9 cellular contexts compared by ENCODE assay signal in the genomic region with DNA sequence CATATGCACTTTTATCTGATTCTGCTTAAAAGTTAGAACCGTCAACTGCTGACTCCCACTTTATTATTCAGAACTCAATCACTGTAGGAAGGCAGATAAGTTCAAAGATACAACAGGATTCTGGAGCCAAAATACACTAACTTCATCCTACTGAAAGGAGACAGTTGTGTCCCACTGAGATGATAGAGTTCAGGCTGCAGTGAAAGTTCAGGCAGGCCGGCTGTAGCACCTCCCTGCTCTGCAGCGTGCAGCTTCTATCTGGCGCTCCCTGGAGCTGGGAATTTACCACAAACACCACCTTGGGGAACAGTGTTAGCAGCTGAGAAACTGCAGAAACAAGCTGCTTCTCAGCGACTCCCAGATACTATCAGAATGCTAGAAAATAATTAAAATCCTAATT. TPM values are rescaled to one million over a fixed set of nuclear protein-coding genes. Genes with fewer than 3 reads are reported as not detected.
A peak's percentile ranks its signal among the peaks of the same experiment; 100 is the strongest.
DNase-seq lines count a peak whose midpoint lies in the region; ATAC-seq and TF ChIP-seq lines count a peak whose summit lies in the region.
"Had no signal": no experiment of that assay in that cellular context is flagged by ENCODE, and none has a peak within 500 bp of the region (broad histone marks: within the 10 kb centered on the region; RNA-seq: fewer than 3 reads in every experiment).

No MANE protein-coding gene starts in this region.

- TF ChIP-seq CTCF in HEK293 (tag by site-specific recombination; IDR thresholded peaks at IDR 0.05) = no peak
- TF ChIP-seq CTCF in left lung (IDR thresholded peaks at IDR 0.05) = no peak
- TF ChIP-seq CTCF in CD4-positive, alpha-beta T cell (IDR thresholded peaks at IDR 0.05) = no peak

- no peaks in the 10 kb centered on the region for H3K9me3 ChIP-seq in HEK293 (ENCODE audit: control insufficient read depth, insufficient read depth, low read depth, low read length)
- no peaks in the 10 kb centered on the region for H3K9me3 ChIP-seq in left lung
- no peaks in the 10 kb centered on the region for H3K9me3 ChIP-seq in CD4-positive, alpha-beta T cell (ENCODE audit: control insufficient read depth, low read length)

- POLR2A ChIA-PET in HEK293 (lab: Yijun Ruan, JAX) = interaction anchor here (0.5 kb wide), 1 partner anchor 117 kb away, joined by 5 read pairs; no protein-coding TSS in a partner anchor
- POLR2A ChIA-PET in CD4-positive, alpha-beta T cell (lab: Charles Lee) = no interaction called here

- H3K27me3 Mint-ChIP-seq in CD4-positive, alpha-beta T cell = no peaks in the 10 kb centered on the region

- DNase-seq in ACHN (peak; percentile 4), cerebellar cortex (ENCODE audit: low spot score) (peak; percentile 20), left lung (no peak), AG08395 (ENCODE audit: low spot score) (no peak)
- no peak for DNase-seq in CD4-positive, alpha-beta T cell
- no peak for DNase-seq in activated CD8-positive, alpha-beta memory T cell treated with anti-CD3 and anti-CD28 coated beads, Interleukin-2, amount 50 U/mL, for 48 hours
- DNase-seq: NCI-H226 had no signal

- H3K4me1 ChIP-seq in HEK293 (ENCODE audit: control insufficient read depth, insufficient read depth, low read length) = peaks cover 5% of the 10 kb centered on the region
- H3K4me1 ChIP-seq in left lung = no peaks in the 10 kb centered on the region

- no peaks in the 10 kb centered on the region for H3K36me3 Mint-ChIP-seq in CD4-positive, alpha-beta T cell (ENCODE audit: low read depth)

- H3K4me3 ChIP-seq in HEK293 (ENCODE audit: low read depth, low read length) = no peak overlapping the region
- H3K4me3 ChIP-seq in left lung = no peak overlapping the region

- H3K27ac Mint-ChIP-seq in CD4-positive, alpha-beta T cell = no peak overlapping the region

- H3K27ac ChIP-seq in HEK293 (ENCODE audit: extremely low read depth, low read depth, low read length) (no peak overlapping the region), left lung (no peak overlapping the region)
- no peak overlapping the region for H3K27ac ChIP-seq in CD4-positive, alpha-beta T cell (ENCODE audit: low read depth, low read length)

- H3K9me3 Mint-ChIP-seq in CD4-positive, alpha-beta T cell = no peaks in the 10 kb centered on the region

- no peaks in the 10 kb centered on the region for H3K27me3 ChIP-seq in left lung
- H3K27me3 ChIP-seq in CD4-positive, alpha-beta T cell (ENCODE audit: control insufficient read depth, insufficient read depth, low read length) = no peaks in the 10 kb centered on the region

- H3K36me3 ChIP-seq in HEK293 (ENCODE audit: control insufficient read depth in 2 of 2, insufficient read depth in 1 of 2, low read length in 2 of 2) (no peaks in the 10 kb centered on the region), left lung (no peaks in the 10 kb centered on the region)

- no peak overlapping the region for H3K4me3 Mint-ChIP-seq in CD4-positive, alpha-beta T cell

- no peaks in the 10 kb centered on the region for H3K4me1 Mint-ChIP-seq in CD4-positive, alpha-beta T cell (ENCODE audit: low read depth)

- intact Hi-C loops in left lung (cut with DNase I) = no loop called here
- intact Hi-C loops in CD4-positive, alpha-beta T cell (cut with DNase I, micrococcal nuclease) = no loop called here

- ATAC-seq in left lung = peak; percentile 33
- no peak for ATAC-seq in GM18873 (IDR thresholded peaks at IDR 0.05; ENCODE audit: low FRiP score, unreplicated experiment)
- ATAC-seq in CD4-positive, alpha-beta T cell (ENCODE audit: poor library complexity) = no peak

- CTCF ChIA-PET in HEK293 (lab: Yijun Ruan, JAX) = interaction anchor here (0.6 to 1.7 kb wide), 6 partner anchors 11 to 362 kb away, joined by 3 to 4 read pairs (median 3); no protein-coding TSS in a partner anchor
- CTCF ChIA-PET in CD4-positive, alpha-beta T cell (lab: Charles Lee) = no interaction called here

- in situ Hi-C loops in ACHN (cut with HindIII; ENCODE audit: low pct_ligation_motif_present, low pct_unique_long_range_greater_than_20kb, low sequenced_read_pairs) = no loop called here

TF ChIP-seq in HEK293, 187 proteins besides CTCF, POLR2A, EP300 and RAD21 (continues in another document):
- TF ChIP-seq ZNF10 (tag by site-specific recombination; IDR thresholded peaks at IDR 0.05) (peak; percentile 77), ZFP69B (tag by site-specific recombination; IDR thresholded peaks at IDR 0.05) (no peak), ZEB2 (tag by site-specific recombination; IDR thresholded peaks at IDR 0.05) (no peak), ZNF529 (tag by site-specific recombination; IDR thresholded peaks at IDR 0.05; ENCODE audit: insufficient replicate concordance) (no peak), ZFP3 (tag by site-specific recombination; IDR thresholded peaks at IDR 0.05; ENCODE audit: low read depth) (no peak), ZNF792 (tag by site-specific recombination; IDR thresholded peaks at IDR 0.05) (no peak), ZNF660 (tag by site-specific recombination; IDR thresholded peaks at IDR 0.05) (no peak), ZNF292 (tag by site-specific recombination; IDR thresholded peaks at IDR 0.05; ENCODE audit: borderline replicate concordance, low read depth) (no peak), KLF1 (tag by site-specific recombination; IDR thresholded peaks at IDR 0.05) (no peak), ZIC2 (tag by site-specific recombination; IDR thresholded peaks at IDR 0.05) (peak; percentile 41), ZNF214 (tag by site-specific recombination; IDR thresholded peaks at IDR 0.05; ENCODE audit: borderline replicate concordance) (no peak), ZNF658 (tag by site-specific recombination; IDR thresholded peaks at IDR 0.05) (no peak)
- TF ChIP-seq, protein P1, sequence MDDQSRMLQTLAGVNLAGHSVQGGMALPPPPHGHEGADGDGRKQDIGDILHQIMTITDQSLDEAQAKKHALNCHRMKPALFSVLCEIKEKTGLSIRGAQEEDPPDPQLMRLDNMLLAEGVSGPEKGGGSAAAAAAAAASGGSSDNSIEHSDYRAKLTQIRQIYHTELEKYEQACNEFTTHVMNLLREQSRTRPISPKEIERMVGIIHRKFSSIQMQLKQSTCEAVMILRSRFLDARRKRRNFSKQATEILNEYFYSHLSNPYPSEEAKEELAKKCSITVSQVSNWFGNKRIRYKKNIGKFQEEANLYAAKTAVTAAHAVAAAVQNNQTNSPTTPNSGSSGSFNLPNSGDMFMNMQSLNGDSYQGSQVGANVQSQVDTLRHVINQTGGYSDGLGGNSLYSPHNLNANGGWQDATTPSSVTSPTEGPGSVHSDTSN (CRISPR knock-in tag; IDR thresholded peaks at IDR 0.05) = no peak
- TF ChIP-seq, protein P2, sequence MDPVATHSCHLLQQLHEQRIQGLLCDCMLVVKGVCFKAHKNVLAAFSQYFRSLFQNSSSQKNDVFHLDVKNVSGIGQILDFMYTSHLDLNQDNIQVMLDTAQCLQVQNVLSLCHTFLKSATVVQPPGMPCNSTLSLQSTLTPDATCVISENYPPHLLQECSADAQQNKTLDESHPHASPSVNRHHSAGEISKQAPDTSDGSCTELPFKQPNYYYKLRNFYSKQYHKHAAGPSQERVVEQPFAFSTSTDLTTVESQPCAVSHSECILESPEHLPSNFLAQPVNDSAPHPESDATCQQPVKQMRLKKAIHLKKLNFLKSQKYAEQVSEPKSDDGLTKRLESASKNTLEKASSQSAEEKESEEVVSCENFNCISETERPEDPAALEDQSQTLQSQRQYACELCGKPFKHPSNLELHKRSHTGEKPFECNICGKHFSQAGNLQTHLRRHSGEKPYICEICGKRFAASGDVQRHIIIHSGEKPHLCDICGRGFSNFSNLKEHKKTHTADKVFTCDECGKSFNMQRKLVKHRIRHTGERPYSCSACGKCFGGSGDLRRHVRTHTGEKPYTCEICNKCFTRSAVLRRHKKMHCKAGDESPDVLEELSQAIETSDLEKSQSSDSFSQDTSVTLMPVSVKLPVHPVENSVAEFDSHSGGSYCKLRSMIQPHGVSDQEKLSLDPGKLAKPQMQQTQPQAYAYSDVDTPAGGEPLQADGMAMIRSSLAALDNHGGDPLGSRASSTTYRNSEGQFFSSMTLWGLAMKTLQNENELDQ (tag by site-specific recombination; IDR thresholded peaks at IDR 0.05; ENCODE audit: low read depth) = no peak
- TF ChIP-seq, protein P3, sequence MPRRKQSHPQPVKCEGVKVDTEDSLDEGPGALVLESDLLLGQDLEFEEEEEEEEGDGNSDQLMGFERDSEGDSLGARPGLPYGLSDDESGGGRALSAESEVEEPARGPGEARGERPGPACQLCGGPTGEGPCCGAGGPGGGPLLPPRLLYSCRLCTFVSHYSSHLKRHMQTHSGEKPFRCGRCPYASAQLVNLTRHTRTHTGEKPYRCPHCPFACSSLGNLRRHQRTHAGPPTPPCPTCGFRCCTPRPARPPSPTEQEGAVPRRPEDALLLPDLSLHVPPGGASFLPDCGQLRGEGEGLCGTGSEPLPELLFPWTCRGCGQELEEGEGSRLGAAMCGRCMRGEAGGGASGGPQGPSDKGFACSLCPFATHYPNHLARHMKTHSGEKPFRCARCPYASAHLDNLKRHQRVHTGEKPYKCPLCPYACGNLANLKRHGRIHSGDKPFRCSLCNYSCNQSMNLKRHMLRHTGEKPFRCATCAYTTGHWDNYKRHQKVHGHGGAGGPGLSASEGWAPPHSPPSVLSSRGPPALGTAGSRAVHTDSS (tag by site-specific recombination; IDR thresholded peaks at IDR 0.05) = no peak
- TF ChIP-seq, protein P4, sequence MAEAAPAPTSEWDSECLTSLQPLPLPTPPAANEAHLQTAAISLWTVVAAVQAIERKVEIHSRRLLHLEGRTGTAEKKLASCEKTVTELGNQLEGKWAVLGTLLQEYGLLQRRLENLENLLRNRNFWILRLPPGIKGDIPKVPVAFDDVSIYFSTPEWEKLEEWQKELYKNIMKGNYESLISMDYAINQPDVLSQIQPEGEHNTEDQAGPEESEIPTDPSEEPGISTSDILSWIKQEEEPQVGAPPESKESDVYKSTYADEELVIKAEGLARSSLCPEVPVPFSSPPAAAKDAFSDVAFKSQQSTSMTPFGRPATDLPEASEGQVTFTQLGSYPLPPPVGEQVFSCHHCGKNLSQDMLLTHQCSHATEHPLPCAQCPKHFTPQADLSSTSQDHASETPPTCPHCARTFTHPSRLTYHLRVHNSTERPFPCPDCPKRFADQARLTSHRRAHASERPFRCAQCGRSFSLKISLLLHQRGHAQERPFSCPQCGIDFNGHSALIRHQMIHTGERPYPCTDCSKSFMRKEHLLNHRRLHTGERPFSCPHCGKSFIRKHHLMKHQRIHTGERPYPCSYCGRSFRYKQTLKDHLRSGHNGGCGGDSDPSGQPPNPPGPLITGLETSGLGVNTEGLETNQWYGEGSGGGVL (tag by site-specific recombination; IDR thresholded peaks at IDR 0.05) = no peak

RNA-seq across cellular contexts. Expression of a gene that starts 52.5 kb away (rescaled TPM):
- 1 to 10 TPM; 5.2 to 6.8 TPM for total RNA-seq in left lung
- under 1 TPM; 0.25 to 0.28 TPM for total RNA-seq in CD4-positive, alpha-beta T cell

Comparison
In these comparisons a context has a peak if more than half of its experiments do, and no peak if none do; other contexts are left out.
1. DNase-seq: peak in ACHN (single experiment) and cerebellar cortex (single experiment); none in left lung (0 of 2), CD4-positive, alpha-beta T cell (0 of 10), AG08395 (single experiment) and activated CD8-positive, alpha-beta memory T cell treated with anti-CD3 and anti-CD28 coated beads, Interleukin-2, amount 50 U/mL, for 48 hours (single experiment).
2. RNA of a gene that starts 52.5 kb away (total RNA-seq): 5.2 to 6.8 TPM in left lung; 0.25 to 0.28 TPM in CD4-positive, alpha-beta T cell; every median in the first group is over 4 times any median in the second.